Comparison of ENCODE assay signal across 19 cellular contexts in genomic region chr7:41792099-41792498, GRCh38.
A peak's percentile ranks its signal among the peaks of the same experiment; 100 is the strongest.
DNase-seq lines count a peak whose midpoint lies in the region; ATAC-seq and TF ChIP-seq lines count a peak whose summit lies in the region.
"Had no signal": no experiment of that assay in that cellular context is flagged by ENCODE, and none has a peak within 500 bp of the region (broad histone marks: within the 10 kb centered on the region; RNA-seq: fewer than 3 reads in every experiment).

No MANE protein-coding gene starts in this region.

- no peaks in the 10 kb centered on the region for H3K27me3 ChIP-seq in tibial nerve
- H3K27me3 ChIP-seq: Peyer's patch, right atrium auricular region, stomach had no signal

- H3K4me3 ChIP-seq in AG09309 (ENCODE audit: control insufficient read depth, low read depth, low read length) (no peak overlapping the region), tibial nerve (no peak overlapping the region)
- H3K4me3 ChIP-seq: Peyer's patch, right atrium auricular region, stomach had no signal

- no peaks in the 10 kb centered on the region for H3K36me3 ChIP-seq in tibial nerve
- H3K36me3 ChIP-seq: Peyer's patch, right atrium auricular region, stomach had no signal

- ATAC-seq in GM19463 (IDR thresholded peaks at IDR 0.05; ENCODE audit: unreplicated experiment) = no peak
- ATAC-seq: activated naive CD4-positive, alpha-beta T cell treated with anti-CD3 and anti-CD28 coated beads, Interleukin-2, amount 50 U/mL, for 72 hours; left colon had no signal

- peaks cover 0 to 9% (median 0%) of the 10 kb centered on the region in 4 donors for H3K4me1 ChIP-seq in tibial nerve
- H3K4me1 ChIP-seq: Peyer's patch, right atrium auricular region had no signal

- no peak overlapping the region for H3K27ac ChIP-seq in tibial nerve
- H3K27ac ChIP-seq: Peyer's patch, right atrium auricular region, stomach had no signal

- WGBS in tibial nerve, 2 donors = 95 to 96% methylated on average over 5 of the region's 5 CpGs

- no peak for TF ChIP-seq CTCF in AG09309 (IDR thresholded peaks at IDR 0.05; ENCODE audit: control insufficient read depth, insufficient read depth, low read depth, low read length, missing control alignments)
- TF ChIP-seq CTCF in tibial nerve (IDR thresholded peaks at IDR 0.05) = no peak

- peak; percentile 17 for DNase-seq in AG09309 (ENCODE audit: low read depth)
- peak; percentile 31 for DNase-seq in HPDE6-E6E7 (ENCODE audit: extremely low spot score)
- peak; percentile 76 for DNase-seq in amniotic epithelial cell (ENCODE audit: low read depth)
- peak; percentile 22 for DNase-seq in iris pigment epithelial cell (ENCODE audit: low read depth)
- no peak for DNase-seq in medulla oblongata (ENCODE audit: extremely low spot score)
- DNase-seq in DMS53 treated with DMSO at 0.1 percent for 48 hours (lab: John Stamatoyannopoulos, UW; ENCODE audit: unreplicated experiment) = no peak
- DNase-seq in tibial nerve (ENCODE audit: low spot score in 2 of 2) = no peak
- DNase-seq: effector CD4-positive, alpha-beta T cell; glutamatergic neuron; left colon; naive B cell; NCI-H1105 treated with DMSO at 0.1 percent for 48 hours; NCI-H2081; Peyer's patch; SK-N-SH; stomach had no signal

- TF ChIP-seq EP300 in tibial nerve (IDR thresholded peaks at IDR 0.05) = no peak

- no peaks in the 10 kb centered on the region for H3K9me3 ChIP-seq in tibial nerve
- H3K9me3 ChIP-seq: Peyer's patch, right atrium auricular region, SK-N-SH, stomach had no signal

- TF ChIP-seq POLR2A in tibial nerve (IDR thresholded peaks at IDR 0.05) = no peak

Comparison
In these comparisons a context has a peak if more than half of its experiments do, and no peak if none do; other contexts are left out.
1. DNase-seq: peak in AG09309 (single experiment), HPDE6-E6E7 (single experiment), amniotic epithelial cell (single experiment) and iris pigment epithelial cell (single experiment); none in medulla oblongata (single experiment), DMS53 treated with DMSO at 0.1 percent for 48 hours (single experiment) and tibial nerve (0 of 2).